9 cellular contexts compared by ENCODE assay signal in the genomic region with DNA sequence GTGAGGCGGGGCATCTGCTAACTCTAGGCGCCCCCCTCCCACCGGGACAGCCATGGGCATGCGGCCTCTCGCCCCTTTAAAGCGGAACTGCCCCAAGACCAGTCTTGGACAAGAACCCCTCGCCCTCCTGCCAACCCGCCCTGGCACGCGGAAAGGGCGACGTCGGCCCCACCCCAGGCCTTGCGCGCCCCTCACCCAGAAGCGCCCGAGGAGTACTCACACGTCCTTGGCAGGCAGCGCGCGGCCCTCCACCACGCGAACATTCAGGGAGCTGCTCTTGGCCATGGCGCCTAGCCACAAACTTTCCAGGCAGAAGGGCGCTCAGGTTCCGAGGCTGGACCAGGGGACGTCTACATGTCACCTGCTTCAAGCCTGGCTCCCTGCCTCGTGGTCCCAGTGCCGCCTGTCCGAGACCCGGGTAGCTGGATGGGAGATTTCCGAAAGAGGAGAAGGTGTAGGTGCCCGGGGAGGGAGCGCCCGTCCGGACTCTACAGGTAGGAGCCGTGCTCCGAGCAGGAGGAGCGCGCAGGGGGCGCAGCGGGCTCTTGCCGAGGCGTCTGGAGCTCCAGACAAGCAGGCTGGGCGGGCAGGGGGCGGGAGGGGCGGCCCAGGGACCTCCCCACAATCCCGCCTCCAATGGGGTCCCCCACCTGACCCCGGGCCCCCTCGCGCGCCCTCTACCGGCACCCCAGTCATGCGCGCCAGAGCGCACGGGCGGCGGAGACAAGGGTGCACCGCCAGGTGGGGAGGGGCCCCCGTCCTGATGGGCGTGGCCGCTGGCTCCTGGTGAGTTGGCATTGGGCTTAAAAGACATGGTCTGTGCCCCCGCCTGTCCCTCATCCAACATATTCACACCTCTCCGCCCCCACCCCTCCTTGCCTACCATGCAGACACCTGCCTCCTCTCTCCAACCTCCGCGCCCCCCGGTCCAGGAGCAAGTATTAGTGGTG. TPM values are rescaled to one million over a fixed set of nuclear protein-coding genes. Genes with fewer than 3 reads are reported as not detected.
DNase-seq lines count a peak whose midpoint lies in the region; ATAC-seq and TF ChIP-seq lines count a peak whose summit lies in the region.
"Had no signal": no experiment of that assay in that cellular context is flagged by ENCODE, and none has a peak within 500 bp of the region (broad histone marks: within the 10 kb centered on the region; RNA-seq: fewer than 3 reads in every experiment).

A gene with protein sequence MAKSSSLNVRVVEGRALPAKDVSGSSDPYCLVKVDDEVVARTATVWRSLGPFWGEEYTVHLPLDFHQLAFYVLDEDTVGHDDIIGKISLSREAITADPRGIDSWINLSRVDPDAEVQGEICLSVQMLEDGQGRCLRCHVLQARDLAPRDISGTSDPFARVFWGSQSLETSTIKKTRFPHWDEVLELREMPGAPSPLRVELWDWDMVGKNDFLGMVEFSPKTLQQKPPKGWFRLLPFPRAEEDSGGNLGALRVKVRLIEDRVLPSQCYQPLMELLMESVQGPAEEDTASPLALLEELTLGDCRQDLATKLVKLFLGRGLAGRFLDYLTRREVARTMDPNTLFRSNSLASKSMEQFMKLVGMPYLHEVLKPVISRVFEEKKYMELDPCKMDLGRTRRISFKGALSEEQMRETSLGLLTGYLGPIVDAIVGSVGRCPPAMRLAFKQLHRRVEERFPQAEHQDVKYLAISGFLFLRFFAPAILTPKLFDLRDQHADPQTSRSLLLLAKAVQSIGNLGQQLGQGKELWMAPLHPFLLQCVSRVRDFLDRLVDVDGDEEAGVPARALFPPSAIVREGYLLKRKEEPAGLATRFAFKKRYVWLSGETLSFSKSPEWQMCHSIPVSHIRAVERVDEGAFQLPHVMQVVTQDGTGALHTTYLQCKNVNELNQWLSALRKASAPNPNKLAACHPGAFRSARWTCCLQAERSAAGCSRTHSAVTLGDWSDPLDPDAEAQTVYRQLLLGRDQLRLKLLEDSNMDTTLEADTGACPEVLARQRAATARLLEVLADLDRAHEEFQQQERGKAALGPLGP (minus strand): TSS at position 584 of the 950 bp plus-strand sequence. CDS start 299 bp downstream, at position 285.

- CTCF ChIA-PET in BJ (lab: Yijun Ruan, JAX) = interaction anchor here (1.3 kb wide), 1 partner anchor 12 kb away, joined by 4 read pairs; no protein-coding TSS in a partner anchor

- POLR2A ChIA-PET in BJ (lab: Charles Lee) = no interaction called here

- H3K36me3 ChIP-seq in BJ (ENCODE audit: control insufficient read depth, insufficient read depth, low read length) = no peaks in the 10 kb centered on the region

- no peaks in the 10 kb centered on the region for H3K9me3 ChIP-seq in iPS-18c (ENCODE audit: control insufficient read depth, insufficient read depth, low read length)

- ATAC-seq in HG02798 (IDR thresholded peaks at IDR 0.05; ENCODE audit: poor library complexity, unreplicated experiment) = peak; percentile 52

- no peaks in the 10 kb centered on the region; the same call in 1 of the 2 replicates for H3K27me3 ChIP-seq in BJ (ENCODE audit: control insufficient read depth, insufficient read depth, low read length)

- TF ChIP-seq CTCF in BJ (IDR thresholded peaks at IDR 0.05; ENCODE audit: insufficient read depth, low read depth, low read length) = peak; percentile 21; the same call in 1 of the 2 replicates

- DNase-seq in BJ (ENCODE audit: low read depth) = no peak
- DNase-seq in RPMI8226 = peak; percentile 97
- DNase-seq in activated gamma-delta T cell treated with Interleukin-2 at 50 U/mL for 16 hours = peak; percentile 53
- DNase-seq in stimulated activated CD4-positive, alpha-beta T cell treated with anti-CD3 and anti-CD28 coated beads, Interleukin-4, amount 100 ng/mL, for 24 hours = peak; percentile 80
- no peak for DNase-seq in ureter (ENCODE audit: low spot score)
- no peak for DNase-seq in cerebellum (ENCODE audit: low spot score)

- H3K4me3 ChIP-seq in BJ (ENCODE audit: low read depth, low read length) = no peak within 1 kb of the TSS
- H3K4me3 ChIP-seq in iPS-18c (ENCODE audit: insufficient read depth, low read depth, low read length) = peak within 1 kb of the TSS; percentile 58

RNA-seq across cellular contexts. Expression of the gene that starts here (rescaled TPM):
- not detected in 2 replicates for polyA plus RNA-seq in BJ (2011; rRNA removed)
- polyA minus RNA-seq in BJ (2011; rRNA and poly(A)+ RNA removed) = not detected in 2 replicates
- 1.6 TPM for total RNA-seq in ureter
- 0.27 TPM for total RNA-seq in cerebellum
- total RNA-seq: lung microvascular endothelial cell had no signal

Comparison
In these comparisons a context has a peak if more than half of its experiments do, and no peak if none do; other contexts are left out.
1. DNase-seq: peak in RPMI8226 (single experiment), activated gamma-delta T cell treated with Interleukin-2 at 50 U/mL for 16 hours (single experiment) and stimulated activated CD4-positive, alpha-beta T cell treated with anti-CD3 and anti-CD28 coated beads, Interleukin-4, amount 100 ng/mL, for 24 hours (single experiment); none in BJ (single experiment), ureter (single experiment) and cerebellum (single experiment).